In the genomic region with DNA sequence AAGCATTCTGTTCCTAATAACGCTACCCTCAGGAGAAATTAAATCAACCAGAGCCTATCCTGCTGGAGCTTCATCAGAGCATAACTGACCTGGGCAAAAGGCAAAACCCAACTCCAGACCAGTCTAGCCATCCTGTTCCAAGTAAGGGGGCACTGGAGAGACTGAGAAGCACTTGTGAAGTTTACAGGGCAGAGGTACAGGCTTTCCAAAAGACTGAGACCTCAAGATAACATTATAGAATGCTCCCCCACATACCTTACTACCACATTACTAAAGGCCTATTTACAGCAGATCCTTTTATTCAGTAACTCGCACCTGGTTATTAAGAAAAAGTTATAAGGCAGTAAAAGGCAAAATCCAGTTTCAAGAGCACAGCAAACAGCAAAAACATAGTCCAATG, we compare ENCODE assay signal across 1 cellular context.
TF ChIP-seq lines count a peak whose summit lies in the region.

No MANE protein-coding gene starts in this region.

TF ChIP-seq in GM23338, 12 proteins besides CTCF, POLR2A, EP300 and RAD21 (continued from another document):
- TF ChIP-seq, protein P1, sequence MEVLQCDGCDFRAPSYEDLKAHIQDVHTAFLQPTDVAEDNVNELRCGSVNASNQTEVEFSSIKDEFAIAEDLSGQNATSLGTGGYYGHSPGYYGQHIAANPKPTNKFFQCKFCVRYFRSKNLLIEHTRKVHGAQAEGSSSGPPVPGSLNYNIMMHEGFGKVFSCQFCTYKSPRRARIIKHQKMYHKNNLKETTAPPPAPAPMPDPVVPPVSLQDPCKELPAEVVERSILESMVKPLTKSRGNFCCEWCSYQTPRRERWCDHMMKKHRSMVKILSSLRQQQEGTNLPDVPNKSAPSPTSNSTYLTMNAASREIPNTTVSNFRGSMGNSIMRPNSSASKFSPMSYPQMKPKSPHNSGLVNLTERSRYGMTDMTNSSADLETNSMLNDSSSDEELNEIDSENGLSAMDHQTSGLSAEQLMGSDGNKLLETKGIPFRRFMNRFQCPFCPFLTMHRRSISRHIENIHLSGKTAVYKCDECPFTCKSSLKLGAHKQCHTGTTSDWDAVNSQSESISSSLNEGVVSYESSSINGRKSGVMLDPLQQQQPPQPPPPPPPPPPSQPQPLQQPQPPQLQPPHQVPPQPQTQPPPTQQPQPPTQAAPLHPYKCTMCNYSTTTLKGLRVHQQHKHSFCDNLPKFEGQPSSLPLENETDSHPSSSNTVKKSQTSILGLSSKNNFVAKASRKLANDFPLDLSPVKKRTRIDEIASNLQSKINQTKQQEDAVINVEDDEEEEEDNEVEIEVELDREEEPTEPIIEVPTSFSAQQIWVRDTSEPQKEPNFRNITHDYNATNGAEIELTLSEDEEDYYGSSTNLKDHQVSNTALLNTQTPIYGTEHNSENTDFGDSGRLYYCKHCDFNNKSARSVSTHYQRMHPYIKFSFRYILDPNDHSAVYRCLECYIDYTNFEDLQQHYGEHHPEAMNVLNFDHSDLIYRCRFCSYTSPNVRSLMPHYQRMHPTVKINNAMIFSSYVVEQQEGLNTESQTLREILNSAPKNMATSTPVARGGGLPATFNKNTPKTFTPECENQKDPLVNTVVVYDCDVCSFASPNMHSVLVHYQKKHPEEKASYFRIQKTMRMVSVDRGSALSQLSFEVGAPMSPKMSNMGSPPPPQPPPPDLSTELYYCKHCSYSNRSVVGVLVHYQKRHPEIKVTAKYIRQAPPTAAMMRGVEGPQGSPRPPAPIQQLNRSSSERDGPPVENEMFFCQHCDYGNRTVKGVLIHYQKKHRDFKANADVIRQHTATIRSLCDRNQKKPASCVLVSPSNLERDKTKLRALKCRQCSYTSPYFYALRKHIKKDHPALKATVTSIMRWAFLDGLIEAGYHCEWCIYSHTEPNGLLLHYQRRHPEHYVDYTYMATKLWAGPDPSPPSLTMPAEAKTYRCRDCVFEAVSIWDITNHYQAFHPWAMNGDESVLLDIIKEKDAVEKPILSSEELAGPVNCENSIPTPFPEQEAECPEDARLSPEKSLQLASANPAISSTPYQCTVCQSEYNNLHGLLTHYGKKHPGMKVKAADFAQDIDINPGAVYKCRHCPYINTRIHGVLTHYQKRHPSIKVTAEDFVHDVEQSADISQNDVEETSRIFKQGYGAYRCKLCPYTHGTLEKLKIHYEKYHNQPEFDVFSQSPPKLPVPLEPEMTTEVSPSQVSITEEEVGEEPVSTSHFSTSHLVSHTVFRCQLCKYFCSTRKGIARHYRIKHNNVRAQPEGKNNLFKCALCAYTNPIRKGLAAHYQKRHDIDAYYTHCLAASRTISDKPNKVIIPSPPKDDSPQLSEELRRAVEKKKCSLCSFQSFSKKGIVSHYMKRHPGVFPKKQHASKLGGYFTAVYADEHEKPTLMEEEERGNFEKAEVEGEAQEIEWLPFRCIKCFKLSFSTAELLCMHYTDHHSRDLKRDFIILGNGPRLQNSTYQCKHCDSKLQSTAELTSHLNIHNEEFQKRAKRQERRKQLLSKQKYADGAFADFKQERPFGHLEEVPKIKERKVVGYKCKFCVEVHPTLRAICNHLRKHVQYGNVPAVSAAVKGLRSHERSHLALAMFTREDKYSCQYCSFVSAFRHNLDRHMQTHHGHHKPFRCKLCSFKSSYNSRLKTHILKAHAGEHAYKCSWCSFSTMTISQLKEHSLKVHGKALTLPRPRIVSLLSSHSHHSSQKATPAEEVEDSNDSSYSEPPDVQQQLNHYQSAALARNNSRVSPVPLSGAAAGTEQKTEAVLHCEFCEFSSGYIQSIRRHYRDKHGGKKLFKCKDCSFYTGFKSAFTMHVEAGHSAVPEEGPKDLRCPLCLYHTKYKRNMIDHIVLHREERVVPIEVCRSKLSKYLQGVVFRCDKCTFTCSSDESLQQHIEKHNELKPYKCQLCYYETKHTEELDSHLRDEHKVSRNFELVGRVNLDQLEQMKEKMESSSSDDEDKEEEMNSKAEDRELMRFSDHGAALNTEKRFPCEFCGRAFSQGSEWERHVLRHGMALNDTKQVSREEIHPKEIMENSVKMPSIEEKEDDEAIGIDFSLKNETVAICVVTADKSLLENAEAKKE (CRISPR knock-in tag; IDR thresholded peaks at IDR 0.05), result no peak
- TF ChIP-seq, protein P2, sequence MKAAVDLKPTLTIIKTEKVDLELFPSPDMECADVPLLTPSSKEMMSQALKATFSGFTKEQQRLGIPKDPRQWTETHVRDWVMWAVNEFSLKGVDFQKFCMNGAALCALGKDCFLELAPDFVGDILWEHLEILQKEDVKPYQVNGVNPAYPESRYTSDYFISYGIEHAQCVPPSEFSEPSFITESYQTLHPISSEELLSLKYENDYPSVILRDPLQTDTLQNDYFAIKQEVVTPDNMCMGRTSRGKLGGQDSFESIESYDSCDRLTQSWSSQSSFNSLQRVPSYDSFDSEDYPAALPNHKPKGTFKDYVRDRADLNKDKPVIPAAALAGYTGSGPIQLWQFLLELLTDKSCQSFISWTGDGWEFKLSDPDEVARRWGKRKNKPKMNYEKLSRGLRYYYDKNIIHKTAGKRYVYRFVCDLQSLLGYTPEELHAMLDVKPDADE (IDR thresholded peaks at IDR 0.05), result no peak
- TF ChIP-seq EZH2 (IDR thresholded peaks at IDR 0.05; ENCODE audit: low read depth, unreplicated experiment) (no peak), NANOG (IDR thresholded peaks at IDR 0.05; ENCODE audit: borderline replicate concordance) (no peak), ZNF331 (CRISPR knock-in tag; IDR thresholded peaks at IDR 0.05; ENCODE audit: low read depth) (no peak), CREB1 (CRISPR knock-in tag; IDR thresholded peaks at IDR 0.05; ENCODE audit: low read depth) (no peak)
- TF ChIP-seq, protein P3, sequence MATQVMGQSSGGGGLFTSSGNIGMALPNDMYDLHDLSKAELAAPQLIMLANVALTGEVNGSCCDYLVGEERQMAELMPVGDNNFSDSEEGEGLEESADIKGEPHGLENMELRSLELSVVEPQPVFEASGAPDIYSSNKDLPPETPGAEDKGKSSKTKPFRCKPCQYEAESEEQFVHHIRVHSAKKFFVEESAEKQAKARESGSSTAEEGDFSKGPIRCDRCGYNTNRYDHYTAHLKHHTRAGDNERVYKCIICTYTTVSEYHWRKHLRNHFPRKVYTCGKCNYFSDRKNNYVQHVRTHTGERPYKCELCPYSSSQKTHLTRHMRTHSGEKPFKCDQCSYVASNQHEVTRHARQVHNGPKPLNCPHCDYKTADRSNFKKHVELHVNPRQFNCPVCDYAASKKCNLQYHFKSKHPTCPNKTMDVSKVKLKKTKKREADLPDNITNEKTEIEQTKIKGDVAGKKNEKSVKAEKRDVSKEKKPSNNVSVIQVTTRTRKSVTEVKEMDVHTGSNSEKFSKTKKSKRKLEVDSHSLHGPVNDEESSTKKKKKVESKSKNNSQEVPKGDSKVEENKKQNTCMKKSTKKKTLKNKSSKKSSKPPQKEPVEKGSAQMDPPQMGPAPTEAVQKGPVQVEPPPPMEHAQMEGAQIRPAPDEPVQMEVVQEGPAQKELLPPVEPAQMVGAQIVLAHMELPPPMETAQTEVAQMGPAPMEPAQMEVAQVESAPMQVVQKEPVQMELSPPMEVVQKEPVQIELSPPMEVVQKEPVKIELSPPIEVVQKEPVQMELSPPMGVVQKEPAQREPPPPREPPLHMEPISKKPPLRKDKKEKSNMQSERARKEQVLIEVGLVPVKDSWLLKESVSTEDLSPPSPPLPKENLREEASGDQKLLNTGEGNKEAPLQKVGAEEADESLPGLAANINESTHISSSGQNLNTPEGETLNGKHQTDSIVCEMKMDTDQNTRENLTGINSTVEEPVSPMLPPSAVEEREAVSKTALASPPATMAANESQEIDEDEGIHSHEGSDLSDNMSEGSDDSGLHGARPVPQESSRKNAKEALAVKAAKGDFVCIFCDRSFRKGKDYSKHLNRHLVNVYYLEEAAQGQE (IDR thresholded peaks at IDR 0.05; ENCODE audit: unreplicated experiment), result no peak
